ENCODE assay signal across 14 cellular contexts in the genomic region with DNA sequence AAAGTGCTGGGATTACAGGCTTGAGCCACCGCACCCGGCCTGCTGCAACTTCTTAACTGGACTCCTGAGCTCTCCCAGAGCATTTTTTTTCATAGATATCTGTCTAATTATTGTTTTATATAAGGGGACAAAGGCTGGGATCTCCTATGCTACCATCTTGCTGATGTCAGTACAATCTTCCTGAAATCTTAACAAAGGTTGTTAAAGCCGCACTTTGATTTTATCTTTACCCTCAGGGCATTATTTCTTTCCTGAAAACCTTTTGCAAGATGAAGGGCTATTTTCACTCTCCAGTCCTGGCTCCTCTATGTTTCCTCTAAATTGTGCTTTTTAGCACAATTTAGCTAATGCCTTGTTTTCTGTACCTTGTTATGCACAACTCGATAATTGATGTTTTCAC.
"Had no signal": no experiment of that assay in that cellular context is flagged by ENCODE, and none has a peak within 500 bp of the region (broad histone marks: within the 10 kb centered on the region; RNA-seq: fewer than 3 reads in every experiment).

No MANE protein-coding gene starts in this region.

- H3K4me1 Mint-ChIP-seq: activated B cell treated with CpG ODN at 0.5 μM for 24 hours had no signal

- H3K4me1 ChIP-seq: gastroesophageal sphincter, sigmoid colon, testis, upper lobe of left lung had no signal

- H3K4me3 Mint-ChIP-seq: activated B cell treated with CpG ODN at 0.5 μM for 24 hours; dendritic cell treated with granulocyte-macrophage colony-stimulating factor and Interleukin-4, amounts not matched to agents 40 ng/mL and 50 ng/mL, for 4 days had no signal

- ATAC-seq: esophagus mucosa, gastroesophageal sphincter, heart left ventricle, left lobe of liver had no signal

- H3K27ac ChIP-seq: gastroesophageal sphincter, heart left ventricle, sigmoid colon, testis, upper lobe of left lung had no signal

- H3K27ac Mint-ChIP-seq: activated B cell treated with CpG ODN at 0.5 μM for 24 hours; dendritic cell treated with granulocyte-macrophage colony-stimulating factor and Interleukin-4, amounts not matched to agents 40 ng/mL and 50 ng/mL, for 4 days had no signal

- DNase-seq: activated B cell treated with CpG ODN at 0.5 μM for 24 hours; effector CD8-positive, alpha-beta T cell; heart left ventricle; kidney; occipital lobe; posterior cingulate gyrus; sigmoid colon; testis; upper lobe of left lung had no signal

- H3K27me3 ChIP-seq: gastroesophageal sphincter, heart left ventricle, sigmoid colon, testis, upper lobe of left lung had no signal

- H3K27me3 Mint-ChIP-seq: dendritic cell treated with granulocyte-macrophage colony-stimulating factor and Interleukin-4, amounts not matched to agents 40 ng/mL and 50 ng/mL, for 4 days had no signal

- H3K4me3 ChIP-seq: gastroesophageal sphincter, heart left ventricle, lung, sigmoid colon, testis, upper lobe of left lung had no signal

- H3K36me3 ChIP-seq: gastroesophageal sphincter, heart left ventricle, sigmoid colon, upper lobe of left lung had no signal

- H3K9me3 Mint-ChIP-seq: activated B cell treated with CpG ODN at 0.5 μM for 24 hours; dendritic cell treated with granulocyte-macrophage colony-stimulating factor and Interleukin-4, amounts not matched to agents 40 ng/mL and 50 ng/mL, for 4 days had no signal

- H3K9me3 ChIP-seq: gastroesophageal sphincter, sigmoid colon, testis, upper lobe of left lung had no signal
